1 cellular context compared by ENCODE assay signal in genomic region chr2:127016329-127016728, GRCh38.
TF ChIP-seq lines count a peak whose summit lies in the region.

No MANE protein-coding gene starts in this region.

TF ChIP-seq in K562, 482 proteins besides CTCF, POLR2A, EP300 and RAD21:
- TF ChIP-seq FOXJ2 (tag; IDR thresholded peaks at IDR 0.05): no peak
- TF ChIP-seq HIVEP1 (CRISPR knock-in tag; IDR thresholded peaks at IDR 0.05): no peak
- TF ChIP-seq, protein P1, sequence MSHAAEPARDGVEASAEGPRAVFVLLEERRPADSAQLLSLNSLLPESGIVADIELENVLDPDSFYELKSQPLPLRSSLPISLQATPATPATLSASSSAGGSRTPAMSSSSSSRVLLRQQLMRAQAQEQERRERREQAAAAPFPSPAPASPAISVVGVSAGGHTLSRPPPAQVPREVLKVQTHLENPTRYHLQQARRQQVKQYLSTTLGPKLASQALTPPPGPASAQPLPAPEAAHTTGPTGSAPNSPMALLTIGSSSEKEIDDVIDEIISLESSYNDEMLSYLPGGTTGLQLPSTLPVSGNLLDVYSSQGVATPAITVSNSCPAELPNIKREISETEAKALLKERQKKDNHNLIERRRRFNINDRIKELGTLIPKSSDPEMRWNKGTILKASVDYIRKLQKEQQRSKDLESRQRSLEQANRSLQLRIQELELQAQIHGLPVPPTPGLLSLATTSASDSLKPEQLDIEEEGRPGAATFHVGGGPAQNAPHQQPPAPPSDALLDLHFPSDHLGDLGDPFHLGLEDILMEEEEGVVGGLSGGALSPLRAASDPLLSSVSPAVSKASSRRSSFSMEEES (CRISPR knock-in tag; IDR thresholded peaks at IDR 0.05): no peak
- TF ChIP-seq BRD9 (IDR thresholded peaks at IDR 0.05; ENCODE audit: low read depth, partially characterized antibody): no peak
- TF ChIP-seq EHMT2 (IDR thresholded peaks at IDR 0.05): no peak
- no peak for TF ChIP-seq PTRF (tag; IDR thresholded peaks at IDR 0.05)
- TF ChIP-seq THRAP3 (IDR thresholded peaks at IDR 0.05; ENCODE audit: borderline replicate concordance): no peak
- TF ChIP-seq SUPT5H (IDR thresholded peaks at IDR 0.05): no peak
- no peak for TF ChIP-seq PCBP2 (IDR thresholded peaks at IDR 0.05; ENCODE audit: low read depth, low read length, poor library complexity, severe bottlenecking)
